Comparison of ENCODE assay signal across 8 cellular contexts in the genomic region with DNA sequence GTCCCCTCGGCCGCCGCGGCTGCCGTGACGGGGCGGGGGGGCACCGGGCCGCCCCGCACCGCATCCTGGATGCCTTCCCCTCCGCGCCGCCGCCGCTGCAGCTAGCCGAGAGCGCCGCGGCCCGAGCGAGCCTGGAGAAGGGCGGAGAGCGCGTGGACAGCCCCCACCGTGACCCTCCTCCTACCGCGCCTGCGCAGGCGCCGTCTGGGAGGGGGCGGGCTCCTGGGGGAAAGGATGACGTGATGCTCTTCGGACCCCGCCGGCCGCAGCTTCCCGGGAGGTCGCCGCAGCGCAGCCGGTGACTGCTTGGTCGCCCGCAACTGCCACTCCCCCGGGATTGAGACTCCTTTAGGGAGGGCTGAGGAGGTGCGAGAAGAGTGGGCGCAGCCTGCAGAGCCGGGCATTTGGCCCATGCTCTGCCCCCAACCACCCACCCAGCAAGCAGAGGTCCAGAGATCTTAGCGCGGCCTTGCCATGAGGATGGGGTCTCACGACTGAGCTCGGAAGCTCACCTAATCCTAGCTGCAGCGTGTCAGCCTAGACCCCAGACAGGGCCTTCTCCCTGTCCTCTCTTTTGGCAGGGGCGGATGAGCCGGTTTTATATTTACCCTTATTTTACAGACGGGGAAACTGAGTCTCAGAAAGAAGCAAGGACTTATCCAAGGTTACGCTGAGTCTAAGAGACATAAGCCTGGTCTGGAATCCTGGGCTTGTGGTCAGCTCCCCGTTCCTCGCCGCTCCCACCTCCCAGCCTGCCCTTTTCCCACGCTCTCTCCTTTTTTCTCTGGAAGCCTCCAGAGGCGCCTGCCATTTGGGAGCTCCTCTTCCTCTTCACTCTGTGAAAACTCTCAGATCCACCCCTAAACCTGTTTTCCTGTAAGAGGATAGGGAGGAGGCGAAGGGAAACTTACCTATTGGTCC. TPM values are rescaled to one million over a fixed set of nuclear protein-coding genes. Genes with fewer than 3 reads are reported as not detected.
DNase-seq lines count a peak whose midpoint lies in the region; ATAC-seq and TF ChIP-seq lines count a peak whose summit lies in the region.

A gene (minus strand): TSS at position 140 of the 921 bp plus-strand sequence. CDS start 281 bp downstream, outside the sequence.

- peak within 1 kb of the TSS; percentile 91 for H3K4me3 Mint-ChIP-seq in endodermal cell

- H4K5ac ChIP-seq in mesendoderm (ENCODE audit: low read length), result no peak within 1 kb of the TSS

- H3K56ac ChIP-seq in mesendoderm (ENCODE audit: low read length), result peak within 1 kb of the TSS; percentile 96

- H3K27me3 Mint-ChIP-seq in endodermal cell (ENCODE audit: insufficient read depth), result no peaks in the 10 kb centered on the region

- peaks cover 39% of the 10 kb centered on the region for H3K4me1 Mint-ChIP-seq in endodermal cell

- no peaks in the 10 kb centered on the region for H3K9me3 ChIP-seq in endodermal cell (ENCODE audit: control insufficient read depth, low read length)

- H2BK15ac ChIP-seq in mesendoderm (replicated peaks; ENCODE audit: low read depth), result no peak within 1 kb of the TSS

- DNase-seq in NCI-H1436 (lab: John Stamatoyannopoulos, UW) (peak; percentile 70), NCI-H1436 treated with DMSO at 0.1 percent for 48 hours (lab: John Stamatoyannopoulos, UW) (no peak), NCI-H82 treated with DMSO at 0.1 percent for 48 hours (lab: John Stamatoyannopoulos, UW; ENCODE audit: unreplicated experiment) (peak; percentile 57), endodermal cell (peak; percentile 95), mesendoderm (peak; percentile 94)
- DNase-seq in activated CD8-positive, alpha-beta memory T cell treated with anti-CD3 and anti-CD28 coated beads, Interleukin-2, amount 50 U/mL, for 4 hours, result peak; percentile 57
- peak; percentile 35 to 39 for DNase-seq in stimulated activated CD8-positive, alpha-beta memory T cell treated with anti-CD3 and anti-CD28 coated beads, Interleukin-15, amount 100 ng/mL, for 4 hours (ENCODE audit: low read depth in 2 of 2)

- peak within 1 kb of the TSS; percentile 69 for H2AK5ac ChIP-seq in mesendoderm (ENCODE audit: low read length)

- peak within 1 kb of the TSS; percentile 97 for H3K27ac Mint-ChIP-seq in endodermal cell

- peak within 1 kb of the TSS; percentile 85 for H3K9ac ChIP-seq in endodermal cell (ENCODE audit: extremely low read depth, low read length, poor library complexity, severe bottlenecking)
- peak within 1 kb of the TSS; percentile 93 for H3K9ac ChIP-seq in mesendoderm (ENCODE audit: low read length)

- peaks cover 5% of the 10 kb centered on the region for H3K36me3 Mint-ChIP-seq in endodermal cell (ENCODE audit: low read depth)

- H2BK120ac ChIP-seq in mesendoderm (ENCODE audit: low read depth, low read length), result peak within 1 kb of the TSS; percentile 18

- H3K18ac ChIP-seq in mesendoderm (ENCODE audit: low read length), result peak within 1 kb of the TSS; percentile 96

- peak within 1 kb of the TSS; percentile 98 for H3K4me2 ChIP-seq in mesendoderm (ENCODE audit: low read length)

- H3K9me3 Mint-ChIP-seq in endodermal cell, result no peaks in the 10 kb centered on the region

- WGBS in endodermal cell (ENCODE audit: insufficient coverage in 1 of 2, insufficient read length in 1 of 2), 2 experiments, result 10 to 24% methylated on average over 10 to 63 of the region's 63 CpGs
- WGBS in mesendoderm (ENCODE audit: extremely low coverage, insufficient coverage, low lambda C conversion rate), result no CpG with 5 or more reads among the region's 63 CpGs

- H3K4me1 ChIP-seq in endodermal cell (ENCODE audit: control insufficient read depth, insufficient read depth, low read length) (no peaks in the 10 kb centered on the region), mesendoderm (ENCODE audit: control insufficient read depth, low read depth, low read length) (no peaks in the 10 kb centered on the region)

- H3K79me1 ChIP-seq in mesendoderm (ENCODE audit: low read length), result peaks cover 1% of the 10 kb centered on the region

- no peak within 1 kb of the TSS for H4K8ac ChIP-seq in mesendoderm (ENCODE audit: low read depth, low read length)

- H3K27ac ChIP-seq in endodermal cell (ENCODE audit: low read depth, low read length) (peak within 1 kb of the TSS; percentile 78), mesendoderm (ENCODE audit: low read depth, low read length) (peak within 1 kb of the TSS; percentile 67)

- peak within 1 kb of the TSS; percentile 98 for H3K4me3 ChIP-seq in endodermal cell (ENCODE audit: low read length)
- peak within 1 kb of the TSS; percentile 93 for H3K4me3 ChIP-seq in mesendoderm (ENCODE audit: low read length)

- H3K79me2 ChIP-seq in mesendoderm (ENCODE audit: control insufficient read depth, insufficient read depth, low read length), result peaks cover 36% of the 10 kb centered on the region

- peak; percentile 45 for ATAC-seq in HG03571 (IDR thresholded peaks at IDR 0.05; ENCODE audit: unreplicated experiment)

- peak within 1 kb of the TSS; percentile 83 for H3K4ac ChIP-seq in mesendoderm (ENCODE audit: low read depth, low read length)

- H2BK5ac ChIP-seq in mesendoderm (ENCODE audit: low read length), result peak within 1 kb of the TSS; percentile 27

- no peak for TF ChIP-seq CTCF in endodermal cell (conservative IDR thresholded peaks at IDR 0.05)

- no peak within 1 kb of the TSS for H3K23ac ChIP-seq in mesendoderm (ENCODE audit: low read length)

- H3K36me3 ChIP-seq in endodermal cell (ENCODE audit: control insufficient read depth, insufficient read depth, low read length) (no peaks in the 10 kb centered on the region), mesendoderm (ENCODE audit: control insufficient read depth, insufficient read depth, low read length) (no peaks in the 10 kb centered on the region)

- H3K27me3 ChIP-seq in endodermal cell (ENCODE audit: control insufficient read depth, insufficient read depth, low read length, poor library complexity, severe bottlenecking) (no peaks in the 10 kb centered on the region), mesendoderm (ENCODE audit: insufficient read depth, low read length, poor library complexity) (no peaks in the 10 kb centered on the region)

RNA-seq across cellular contexts. Expression of the gene that starts here (rescaled TPM):
- total RNA-seq in endodermal cell, result 100 to 1,000 TPM; 119 to 171 TPM
- polyA plus RNA-seq in endodermal cell (2013, experiment 1 of 2), result 97.0 TPM
- 94.8 TPM for polyA plus RNA-seq in endodermal cell (2013, experiment 2 of 2)
- 38.4 TPM for polyA plus RNA-seq in mesendoderm (2013, experiment 1 of 2)
- 41.5 TPM for polyA plus RNA-seq in mesendoderm (2013, experiment 2 of 2)
